ENCODE assay signal across 2 cellular contexts in the genomic region with DNA sequence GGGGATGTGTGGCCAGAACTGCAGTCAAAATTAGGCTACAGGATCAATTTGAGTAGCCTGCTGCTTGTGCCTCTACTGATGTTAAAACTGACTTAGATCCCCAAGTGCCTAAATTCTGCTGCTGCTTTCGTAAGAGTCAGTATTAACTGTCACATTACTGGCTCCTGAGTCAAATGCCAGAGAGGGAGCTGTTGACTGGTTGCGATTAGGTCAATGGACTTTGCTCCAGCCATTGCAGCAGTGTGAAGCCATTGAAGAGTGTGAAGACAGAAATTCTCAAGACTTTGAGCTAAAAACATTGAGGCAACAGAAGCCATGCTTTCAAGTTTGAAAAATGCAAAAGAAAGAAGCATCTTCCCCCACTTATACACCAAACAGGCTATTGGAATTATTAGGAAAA.
A peak's percentile ranks its signal among the peaks of the same experiment; 100 is the strongest.
TF ChIP-seq lines count a peak whose summit lies in the region.

No MANE protein-coding gene starts in this region.

TF ChIP-seq in H1, 55 proteins besides CTCF, POLR2A, EP300 and RAD21:
- TF ChIP-seq HDAC6 (IDR thresholded peaks at IDR 0.05; ENCODE audit: low read depth, low read length) (no peak), TBP (IDR thresholded peaks at IDR 0.05; ENCODE audit: low read depth, low read length) (no peak), POLR2AphosphoS5 (IDR thresholded peaks at IDR 0.05; ENCODE audit: low read depth, low read length) (no peak), BCL11A (IDR thresholded peaks at IDR 0.05; ENCODE audit: low read depth in 2 of 2, low read length in 2 of 2) (no peak), KDM1A (IDR thresholded peaks at IDR 0.05; ENCODE audit: borderline replicate concordance, low read length) (no peak), SRF (IDR thresholded peaks at IDR 0.05; ENCODE audit: low read depth, low read length) (no peak), RXRA (IDR thresholded peaks at IDR 0.05; ENCODE audit: insufficient read depth, low read depth, low read length) (no peak), JUND (IDR thresholded peaks at IDR 0.05; ENCODE audit: low read length) (no peak), TCF12 (IDR thresholded peaks at IDR 0.05; ENCODE audit: low read depth, low read length) (no peak), RBBP5 (IDR thresholded peaks at IDR 0.05; ENCODE audit: borderline replicate concordance, low read depth, low read length) (no peak), JUN (IDR thresholded peaks at IDR 0.05; ENCODE audit: low read depth, low read length) (no peak), CBX5 (IDR thresholded peaks at IDR 0.05; ENCODE audit: low read depth, low read length) (no peak), SP2 (IDR thresholded peaks at IDR 0.05; ENCODE audit: low read length) (no peak)
- TF ChIP-seq, protein P1, sequence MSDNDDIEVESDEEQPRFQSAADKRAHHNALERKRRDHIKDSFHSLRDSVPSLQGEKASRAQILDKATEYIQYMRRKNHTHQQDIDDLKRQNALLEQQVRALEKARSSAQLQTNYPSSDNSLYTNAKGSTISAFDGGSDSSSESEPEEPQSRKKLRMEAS (IDR thresholded peaks at IDR 0.05), result no peak
- TF ChIP-seq, protein P2, sequence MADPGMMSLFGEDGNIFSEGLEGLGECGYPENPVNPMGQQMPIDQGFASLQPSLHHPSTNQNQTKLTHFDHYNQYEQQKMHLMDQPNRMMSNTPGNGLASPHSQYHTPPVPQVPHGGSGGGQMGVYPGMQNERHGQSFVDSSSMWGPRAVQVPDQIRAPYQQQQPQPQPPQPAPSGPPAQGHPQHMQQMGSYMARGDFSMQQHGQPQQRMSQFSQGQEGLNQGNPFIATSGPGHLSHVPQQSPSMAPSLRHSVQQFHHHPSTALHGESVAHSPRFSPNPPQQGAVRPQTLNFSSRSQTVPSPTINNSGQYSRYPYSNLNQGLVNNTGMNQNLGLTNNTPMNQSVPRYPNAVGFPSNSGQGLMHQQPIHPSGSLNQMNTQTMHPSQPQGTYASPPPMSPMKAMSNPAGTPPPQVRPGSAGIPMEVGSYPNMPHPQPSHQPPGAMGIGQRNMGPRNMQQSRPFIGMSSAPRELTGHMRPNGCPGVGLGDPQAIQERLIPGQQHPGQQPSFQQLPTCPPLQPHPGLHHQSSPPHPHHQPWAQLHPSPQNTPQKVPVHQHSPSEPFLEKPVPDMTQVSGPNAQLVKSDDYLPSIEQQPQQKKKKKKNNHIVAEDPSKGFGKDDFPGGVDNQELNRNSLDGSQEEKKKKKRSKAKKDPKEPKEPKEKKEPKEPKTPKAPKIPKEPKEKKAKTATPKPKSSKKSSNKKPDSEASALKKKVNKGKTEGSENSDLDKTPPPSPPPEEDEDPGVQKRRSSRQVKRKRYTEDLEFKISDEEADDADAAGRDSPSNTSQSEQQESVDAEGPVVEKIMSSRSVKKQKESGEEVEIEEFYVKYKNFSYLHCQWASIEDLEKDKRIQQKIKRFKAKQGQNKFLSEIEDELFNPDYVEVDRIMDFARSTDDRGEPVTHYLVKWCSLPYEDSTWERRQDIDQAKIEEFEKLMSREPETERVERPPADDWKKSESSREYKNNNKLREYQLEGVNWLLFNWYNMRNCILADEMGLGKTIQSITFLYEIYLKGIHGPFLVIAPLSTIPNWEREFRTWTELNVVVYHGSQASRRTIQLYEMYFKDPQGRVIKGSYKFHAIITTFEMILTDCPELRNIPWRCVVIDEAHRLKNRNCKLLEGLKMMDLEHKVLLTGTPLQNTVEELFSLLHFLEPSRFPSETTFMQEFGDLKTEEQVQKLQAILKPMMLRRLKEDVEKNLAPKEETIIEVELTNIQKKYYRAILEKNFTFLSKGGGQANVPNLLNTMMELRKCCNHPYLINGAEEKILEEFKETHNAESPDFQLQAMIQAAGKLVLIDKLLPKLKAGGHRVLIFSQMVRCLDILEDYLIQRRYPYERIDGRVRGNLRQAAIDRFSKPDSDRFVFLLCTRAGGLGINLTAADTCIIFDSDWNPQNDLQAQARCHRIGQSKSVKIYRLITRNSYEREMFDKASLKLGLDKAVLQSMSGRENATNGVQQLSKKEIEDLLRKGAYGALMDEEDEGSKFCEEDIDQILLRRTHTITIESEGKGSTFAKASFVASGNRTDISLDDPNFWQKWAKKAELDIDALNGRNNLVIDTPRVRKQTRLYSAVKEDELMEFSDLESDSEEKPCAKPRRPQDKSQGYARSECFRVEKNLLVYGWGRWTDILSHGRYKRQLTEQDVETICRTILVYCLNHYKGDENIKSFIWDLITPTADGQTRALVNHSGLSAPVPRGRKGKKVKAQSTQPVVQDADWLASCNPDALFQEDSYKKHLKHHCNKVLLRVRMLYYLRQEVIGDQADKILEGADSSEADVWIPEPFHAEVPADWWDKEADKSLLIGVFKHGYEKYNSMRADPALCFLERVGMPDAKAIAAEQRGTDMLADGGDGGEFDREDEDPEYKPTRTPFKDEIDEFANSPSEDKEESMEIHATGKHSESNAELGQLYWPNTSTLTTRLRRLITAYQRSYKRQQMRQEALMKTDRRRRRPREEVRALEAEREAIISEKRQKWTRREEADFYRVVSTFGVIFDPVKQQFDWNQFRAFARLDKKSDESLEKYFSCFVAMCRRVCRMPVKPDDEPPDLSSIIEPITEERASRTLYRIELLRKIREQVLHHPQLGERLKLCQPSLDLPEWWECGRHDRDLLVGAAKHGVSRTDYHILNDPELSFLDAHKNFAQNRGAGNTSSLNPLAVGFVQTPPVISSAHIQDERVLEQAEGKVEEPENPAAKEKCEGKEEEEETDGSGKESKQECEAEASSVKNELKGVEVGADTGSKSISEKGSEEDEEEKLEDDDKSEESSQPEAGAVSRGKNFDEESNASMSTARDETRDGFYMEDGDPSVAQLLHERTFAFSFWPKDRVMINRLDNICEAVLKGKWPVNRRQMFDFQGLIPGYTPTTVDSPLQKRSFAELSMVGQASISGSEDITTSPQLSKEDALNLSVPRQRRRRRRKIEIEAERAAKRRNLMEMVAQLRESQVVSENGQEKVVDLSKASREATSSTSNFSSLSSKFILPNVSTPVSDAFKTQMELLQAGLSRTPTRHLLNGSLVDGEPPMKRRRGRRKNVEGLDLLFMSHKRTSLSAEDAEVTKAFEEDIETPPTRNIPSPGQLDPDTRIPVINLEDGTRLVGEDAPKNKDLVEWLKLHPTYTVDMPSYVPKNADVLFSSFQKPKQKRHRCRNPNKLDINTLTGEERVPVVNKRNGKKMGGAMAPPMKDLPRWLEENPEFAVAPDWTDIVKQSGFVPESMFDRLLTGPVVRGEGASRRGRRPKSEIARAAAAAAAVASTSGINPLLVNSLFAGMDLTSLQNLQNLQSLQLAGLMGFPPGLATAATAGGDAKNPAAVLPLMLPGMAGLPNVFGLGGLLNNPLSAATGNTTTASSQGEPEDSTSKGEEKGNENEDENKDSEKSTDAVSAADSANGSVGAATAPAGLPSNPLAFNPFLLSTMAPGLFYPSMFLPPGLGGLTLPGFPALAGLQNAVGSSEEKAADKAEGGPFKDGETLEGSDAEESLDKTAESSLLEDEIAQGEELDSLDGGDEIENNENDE (IDR thresholded peaks at IDR 0.05; ENCODE audit: insufficient replicate concordance, low read length), result no peak

TF ChIP-seq in HepG2, 621 proteins besides CTCF, POLR2A, EP300 and RAD21:
- TF ChIP-seq NFIC (IDR thresholded peaks at IDR 0.05; ENCODE audit: low read length) (no peak), NFKBIZ (CRISPR knock-in tag; IDR thresholded peaks at IDR 0.05) (no peak), KAT2B (IDR thresholded peaks at IDR 0.05; ENCODE audit: borderline replicate concordance, low read depth, low read length) (no peak), CBX2 (IDR thresholded peaks at IDR 0.05; ENCODE audit: low read depth, low read length) (no peak), CBX2 (CRISPR knock-in tag; IDR thresholded peaks at IDR 0.05; ENCODE audit: low read depth) (no peak), ZBTB42 (CRISPR knock-in tag; IDR thresholded peaks at IDR 0.05) (no peak), HNF4A (CRISPR knock-in tag; IDR thresholded peaks at IDR 0.05) (peak; percentile 58), ZBTB3 (CRISPR knock-in tag; IDR thresholded peaks at IDR 0.05; ENCODE audit: borderline replicate concordance, low read depth) (no peak)
- TF ChIP-seq, protein P3, sequence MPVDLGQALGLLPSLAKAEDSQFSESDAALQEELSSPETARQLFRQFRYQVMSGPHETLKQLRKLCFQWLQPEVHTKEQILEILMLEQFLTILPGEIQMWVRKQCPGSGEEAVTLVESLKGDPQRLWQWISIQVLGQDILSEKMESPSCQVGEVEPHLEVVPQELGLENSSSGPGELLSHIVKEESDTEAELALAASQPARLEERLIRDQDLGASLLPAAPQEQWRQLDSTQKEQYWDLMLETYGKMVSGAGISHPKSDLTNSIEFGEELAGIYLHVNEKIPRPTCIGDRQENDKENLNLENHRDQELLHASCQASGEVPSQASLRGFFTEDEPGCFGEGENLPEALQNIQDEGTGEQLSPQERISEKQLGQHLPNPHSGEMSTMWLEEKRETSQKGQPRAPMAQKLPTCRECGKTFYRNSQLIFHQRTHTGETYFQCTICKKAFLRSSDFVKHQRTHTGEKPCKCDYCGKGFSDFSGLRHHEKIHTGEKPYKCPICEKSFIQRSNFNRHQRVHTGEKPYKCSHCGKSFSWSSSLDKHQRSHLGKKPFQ (CRISPR knock-in tag; IDR thresholded peaks at IDR 0.05; ENCODE audit: insufficient replicate concordance), result peak; percentile 31
- TF ChIP-seq, protein P4, sequence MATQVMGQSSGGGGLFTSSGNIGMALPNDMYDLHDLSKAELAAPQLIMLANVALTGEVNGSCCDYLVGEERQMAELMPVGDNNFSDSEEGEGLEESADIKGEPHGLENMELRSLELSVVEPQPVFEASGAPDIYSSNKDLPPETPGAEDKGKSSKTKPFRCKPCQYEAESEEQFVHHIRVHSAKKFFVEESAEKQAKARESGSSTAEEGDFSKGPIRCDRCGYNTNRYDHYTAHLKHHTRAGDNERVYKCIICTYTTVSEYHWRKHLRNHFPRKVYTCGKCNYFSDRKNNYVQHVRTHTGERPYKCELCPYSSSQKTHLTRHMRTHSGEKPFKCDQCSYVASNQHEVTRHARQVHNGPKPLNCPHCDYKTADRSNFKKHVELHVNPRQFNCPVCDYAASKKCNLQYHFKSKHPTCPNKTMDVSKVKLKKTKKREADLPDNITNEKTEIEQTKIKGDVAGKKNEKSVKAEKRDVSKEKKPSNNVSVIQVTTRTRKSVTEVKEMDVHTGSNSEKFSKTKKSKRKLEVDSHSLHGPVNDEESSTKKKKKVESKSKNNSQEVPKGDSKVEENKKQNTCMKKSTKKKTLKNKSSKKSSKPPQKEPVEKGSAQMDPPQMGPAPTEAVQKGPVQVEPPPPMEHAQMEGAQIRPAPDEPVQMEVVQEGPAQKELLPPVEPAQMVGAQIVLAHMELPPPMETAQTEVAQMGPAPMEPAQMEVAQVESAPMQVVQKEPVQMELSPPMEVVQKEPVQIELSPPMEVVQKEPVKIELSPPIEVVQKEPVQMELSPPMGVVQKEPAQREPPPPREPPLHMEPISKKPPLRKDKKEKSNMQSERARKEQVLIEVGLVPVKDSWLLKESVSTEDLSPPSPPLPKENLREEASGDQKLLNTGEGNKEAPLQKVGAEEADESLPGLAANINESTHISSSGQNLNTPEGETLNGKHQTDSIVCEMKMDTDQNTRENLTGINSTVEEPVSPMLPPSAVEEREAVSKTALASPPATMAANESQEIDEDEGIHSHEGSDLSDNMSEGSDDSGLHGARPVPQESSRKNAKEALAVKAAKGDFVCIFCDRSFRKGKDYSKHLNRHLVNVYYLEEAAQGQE (IDR thresholded peaks at IDR 0.05; ENCODE audit: borderline replicate concordance in 1 of 2, low read depth in 1 of 2, low read length in 2 of 2), result no peak
